ENCODE assay signal across 8 cellular contexts in the genomic region with DNA sequence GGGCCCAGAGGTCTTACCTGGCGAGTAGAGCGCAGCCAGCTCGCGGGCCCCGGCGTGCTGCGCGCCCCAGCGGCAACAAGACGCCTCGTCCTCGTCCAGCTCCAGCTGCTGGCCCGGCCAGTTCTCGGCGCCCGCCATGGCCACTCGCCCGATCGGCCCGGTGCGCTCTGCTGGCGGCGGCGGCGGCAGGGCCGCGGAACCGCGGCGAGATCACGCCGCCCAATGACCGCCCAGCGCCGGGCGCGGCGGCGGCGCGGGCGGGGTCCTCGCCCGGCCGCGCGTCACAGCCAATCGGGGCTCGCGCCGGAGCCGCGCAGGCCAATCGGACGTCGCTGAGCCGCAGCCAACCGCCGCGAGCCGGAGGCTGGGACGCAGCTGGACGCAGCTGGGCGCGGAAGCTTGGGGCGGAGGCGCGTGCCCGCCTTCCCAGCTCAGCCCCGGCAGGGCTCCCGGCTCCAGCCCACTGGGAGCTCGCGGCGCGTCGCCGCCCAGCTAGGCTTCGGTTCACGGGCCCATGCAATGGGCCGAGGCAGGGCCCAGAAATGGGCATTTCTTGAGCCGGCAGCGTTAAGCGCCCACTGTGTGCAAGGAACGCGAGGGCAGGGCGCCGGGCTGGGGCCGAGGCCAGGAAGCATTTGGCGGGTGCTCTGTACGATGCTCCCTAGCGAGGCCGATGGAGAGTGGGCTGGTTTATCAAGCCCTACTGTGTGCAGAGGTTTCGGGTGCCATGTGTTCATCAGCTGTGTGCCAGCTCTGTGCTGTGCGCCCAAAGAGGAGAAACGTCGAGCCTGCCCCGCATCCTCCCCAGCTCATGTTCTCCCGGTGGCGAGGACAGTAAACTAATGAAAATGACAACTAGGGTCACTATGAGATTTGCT.
A peak's percentile ranks its signal among the peaks of the same experiment; 100 is the strongest.
DNase-seq lines count a peak whose midpoint lies in the region; ATAC-seq lines count a peak whose summit lies in the region.

A gene (minus strand): TSS at position 224 of the 878 bp plus-strand sequence. CDS start 86 bp downstream, at position 138.

- peaks cover 34% of the 10 kb centered on the region for H3K4me1 ChIP-seq in ACC112 (ENCODE audit: control insufficient read depth, insufficient read depth, low read length, unreplicated experiment)

- peak; percentile 93 for ATAC-seq in GM18867 (IDR thresholded peaks at IDR 0.05; ENCODE audit: unreplicated experiment)
- ATAC-seq in HG03108 (IDR thresholded peaks at IDR 0.05; ENCODE audit: unreplicated experiment): peak; percentile 94

- H2AFZ ChIP-seq in ACC112 (ENCODE audit: low read length, unreplicated experiment): peak within 1 kb of the TSS; percentile 92

- no peaks in the 10 kb centered on the region for H3K36me3 ChIP-seq in ACC112 (ENCODE audit: insufficient read depth, low read length)

- peak within 1 kb of the TSS; percentile 63; the same call in 1 of the 2 replicates for H3K27ac ChIP-seq in ACC112 (ENCODE audit: low read depth, low read length)
- H3K27ac ChIP-seq in caudate nucleus (ENCODE audit: low read depth, low read length): peak within 1 kb of the TSS; percentile 93

- DNase-seq in NCI-H226 (peak; percentile 95), caudate nucleus (lab: John Stamatoyannopoulos, UW) (peak in 60 of 61 donors; percentile 11 to 92 (median 83)), islet precursor cell (peak; percentile 95)
- peak; percentile 51 to 73 (median 64) for DNase-seq in activated CD4-positive, CD25-positive, alpha-beta regulatory T cell (lab: John Stamatoyannopoulos, UW)
- DNase-seq in stimulated activated CD4-positive, alpha-beta T cell treated with anti-CD3 and anti-CD28 coated beads, Interleukin-12 subunit alpha, Interleukin-12 subunit beta, amount 100 ng/mL, for 48 hours (ENCODE audit: low read depth in 2 of 3, low spot score in 1 of 3): peak; percentile 59 to 80 (median 72)

- peak within 1 kb of the TSS; percentile 89 for H3K4me3 ChIP-seq in ACC112 (ENCODE audit: low read depth, low read length)

- H3K79me2 ChIP-seq in ACC112 (ENCODE audit: control insufficient read depth, insufficient read depth, low read length, unreplicated experiment): peaks cover 47% of the 10 kb centered on the region

- no peaks in the 10 kb centered on the region for H3K27me3 ChIP-seq in ACC112 (ENCODE audit: insufficient read depth, low read length)

Comparison
In these comparisons a context has a peak if more than half of its experiments do, and no peak if none do; other contexts are left out.
1. Peak in every context shown above with its lines: DNase-seq, ATAC-seq, H3K4me3 ChIP-seq and H3K27ac ChIP-seq.